ENCODE assay signal across 32 cellular contexts in the genomic region with DNA sequence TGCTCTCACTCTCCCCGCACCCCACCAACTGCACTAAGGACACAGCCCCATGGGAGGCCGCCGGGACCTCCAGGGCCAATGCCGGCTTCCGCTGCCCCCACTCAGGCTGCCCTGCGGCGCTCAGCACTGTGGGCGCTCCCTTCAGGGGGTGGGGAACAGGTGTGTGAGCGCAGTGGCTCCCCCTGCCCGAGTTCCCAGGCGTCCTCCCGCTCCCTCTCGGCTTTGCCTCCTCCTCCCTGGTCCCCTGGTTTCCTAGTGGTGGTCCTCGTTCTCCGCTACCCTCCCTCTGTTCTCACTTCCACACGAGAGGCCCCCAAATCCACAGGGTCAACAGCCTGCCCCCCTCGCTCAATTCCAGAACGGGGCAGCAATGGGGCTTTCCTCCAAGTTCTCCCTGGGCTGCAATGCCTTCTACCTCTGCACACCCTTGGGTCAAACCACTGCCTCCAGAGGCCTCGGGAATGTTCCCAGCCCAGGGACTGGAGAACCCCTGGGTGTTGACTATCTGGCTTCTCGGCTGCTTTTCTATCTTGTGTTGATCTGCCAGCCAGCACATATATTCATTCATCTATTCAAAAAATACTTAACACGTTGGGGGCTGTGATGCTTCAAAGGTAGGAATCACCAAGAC. TPM values are rescaled to one million over a fixed set of nuclear protein-coding genes. Genes with fewer than 3 reads are reported as not detected.
A peak's percentile ranks its signal among the peaks of the same experiment; 100 is the strongest.
DNase-seq lines count a peak whose midpoint lies in the region; ATAC-seq and TF ChIP-seq lines count a peak whose summit lies in the region.
"Had no signal": no experiment of that assay in that cellular context is flagged by ENCODE, and none has a peak within 500 bp of the region (broad histone marks: within the 10 kb centered on the region; RNA-seq: fewer than 3 reads in every experiment).

No MANE protein-coding gene starts in this region.

- TF ChIP-seq CTCF in progenitor cell of endocrine pancreas (IDR thresholded peaks at IDR 0.05; ENCODE audit: unreplicated experiment) (no peak), psoas muscle (IDR thresholded peaks at IDR 0.05) (no peak)

- H3K4me1 Mint-ChIP-seq in progenitor cell of endocrine pancreas (ENCODE audit: low read depth), result peaks cover 36% of the 10 kb centered on the region
- H3K4me1 Mint-ChIP-seq in activated naive CD4-positive, alpha-beta T cell treated with anti-CD3 and anti-CD28 coated beads, Interleukin-2, amount 10 ng/mL, durations not matched to agents 7 days and 5 days, result peaks cover 53% of the 10 kb centered on the region
- H3K4me1 Mint-ChIP-seq in T-helper 2 cell treated with Interferon-gamma antibody and Interleukin-4, amounts not matched to agents 5 μg/mL and 100 μg/mL, for 36 hours (ENCODE audit: low read depth), result peaks cover 18% of the 10 kb centered on the region

- H3K27ac Mint-ChIP-seq in progenitor cell of endocrine pancreas, result peak overlapping the region; percentile 93
- no peak overlapping the region for H3K27ac Mint-ChIP-seq in activated naive CD4-positive, alpha-beta T cell treated with anti-CD3 and anti-CD28 coated beads, Interleukin-2, amount 10 ng/mL, durations not matched to agents 7 days and 5 days
- no peak overlapping the region for H3K27ac Mint-ChIP-seq in T-helper 2 cell treated with Interferon-gamma antibody and Interleukin-4, amounts not matched to agents 5 μg/mL and 100 μg/mL, for 36 hours
- H3K27ac Mint-ChIP-seq: activated CD4-positive, alpha-beta memory T cell treated with anti-CD3 and anti-CD28 coated beads for 36 hours; activated T-helper 2 cell treated with anti-CD3 and anti-CD28 coated beads, Interferon-gamma antibody, Interleukin-2, Interleukin-4, amounts not matched to agents 10 μg/mL and 5 μg/mL and 100 μg/mL, durations not matched to agents 14 hours and 24 hours and 36 hours; HFFc6; memory B cell had no signal

- H3K9me3 Mint-ChIP-seq in progenitor cell of endocrine pancreas (ENCODE audit: low read depth), result no peaks in the 10 kb centered on the region
- H3K9me3 Mint-ChIP-seq in activated naive CD4-positive, alpha-beta T cell treated with anti-CD3 and anti-CD28 coated beads, Interleukin-2, amount 10 ng/mL, durations not matched to agents 7 days and 5 days, result no peaks in the 10 kb centered on the region
- no peaks in the 10 kb centered on the region for H3K9me3 Mint-ChIP-seq in T-helper 2 cell treated with Interferon-gamma antibody and Interleukin-4, amounts not matched to agents 5 μg/mL and 100 μg/mL, for 36 hours
- H3K9me3 Mint-ChIP-seq: activated CD4-positive, alpha-beta memory T cell treated with anti-CD3 and anti-CD28 coated beads for 36 hours; activated naive CD4-positive, alpha-beta T cell treated with anti-CD3 and anti-CD28 coated beads, Interleukin-2, amount 50 U/mL, for 72 hours; activated T-helper 2 cell treated with anti-CD3 and anti-CD28 coated beads, Interferon-gamma antibody, Interleukin-2, Interleukin-4, amounts not matched to agents 10 μg/mL and 5 μg/mL and 100 μg/mL, durations not matched to agents 14 hours and 24 hours and 36 hours; HFFc6; memory B cell had no signal

- ATAC-seq in psoas muscle, result no peak
- ATAC-seq: activated CD4-positive, CD25-positive, alpha-beta regulatory T cell treated with anti-CD3 and anti-CD28 coated beads, Interleukin-2, amount 50 U/mL, for 24 hours; activated naive CD4-positive, alpha-beta T cell treated with anti-CD3 and anti-CD28 coated beads, Interleukin-2, amount 50 U/mL, for 72 hours; Right ventricle myocardium inferior had no signal

- H3K36me3 ChIP-seq in H7 (replicated peaks; ENCODE audit: control insufficient read depth, insufficient read depth, low read length) (no peaks in the 10 kb centered on the region), iPS-15b (ENCODE audit: control insufficient read depth, insufficient read depth, low read length) (no peaks in the 10 kb centered on the region), psoas muscle (ENCODE audit: insufficient read depth in 1 of 2, low read depth in 1 of 2) (no peaks in the 10 kb centered on the region)
- H3K36me3 ChIP-seq: BLaER1, sigmoid colon, tibial nerve had no signal

- H3K27ac ChIP-seq in psoas muscle, result no peak overlapping the region
- H3K27ac ChIP-seq: BLaER1, PC-9, sigmoid colon, tibial nerve had no signal

- 51 to 53% (median 53%) methylated on average over 20 to 21 of the region's 21 CpGs for WGBS in psoas muscle, 3 donors

- intact Hi-C loops in psoas muscle (cut with DNase I), result no loop called here

- H3K9me3 ChIP-seq in iPS-15b (ENCODE audit: control insufficient read depth, insufficient read depth, low read length), result no peaks in the 10 kb centered on the region
- H3K9me3 ChIP-seq in psoas muscle, result no peaks in the 10 kb centered on the region
- H3K9me3 ChIP-seq: BLaER1, sigmoid colon, SK-N-SH, tibial nerve had no signal

- no peaks in the 10 kb centered on the region for H3K27me3 Mint-ChIP-seq in progenitor cell of endocrine pancreas
- peaks cover 9% of the 10 kb centered on the region for H3K27me3 Mint-ChIP-seq in activated naive CD4-positive, alpha-beta T cell treated with anti-CD3 and anti-CD28 coated beads, Interleukin-2, amount 10 ng/mL, durations not matched to agents 7 days and 5 days
- no peaks in the 10 kb centered on the region for H3K27me3 Mint-ChIP-seq in T-helper 2 cell treated with Interferon-gamma antibody and Interleukin-4, amounts not matched to agents 5 μg/mL and 100 μg/mL, for 36 hours (ENCODE audit: low read depth)
- H3K27me3 Mint-ChIP-seq: activated CD4-positive, alpha-beta memory T cell treated with anti-CD3 and anti-CD28 coated beads for 36 hours had no signal

- peak; percentile 72 for DNase-seq in H7
- peak; percentile 5 for DNase-seq in HuH-7.5 (ENCODE audit: low spot score)
- no peak for DNase-seq in progenitor cell of endocrine pancreas (ENCODE audit: low spot score, unreplicated experiment)
- DNase-seq in activated naive CD4-positive, alpha-beta T cell treated with anti-CD3 and anti-CD28 coated beads, Interleukin-2, amount 10 ng/mL, durations not matched to agents 7 days and 5 days, result no peak
- DNase-seq in T-helper 2 cell treated with Interferon-gamma antibody and Interleukin-4, amounts not matched to agents 5 μg/mL and 100 μg/mL, for 36 hours (ENCODE audit: low spot score), result no peak
- no peak for DNase-seq in psoas muscle
- DNase-seq: activated CD4-positive, alpha-beta memory T cell treated with anti-CD3 and anti-CD28 coated beads for 36 hours; activated CD8-positive, alpha-beta memory T cell treated with anti-CD3 and anti-CD28 coated beads, Interleukin-2, amount 50 U/mL, for 48 hours; anterior cingulate cortex; effector CD4-positive, alpha-beta T cell; HFFc6; KG1; MM.1S; NCI-H1105 treated with DMSO at 0.1 percent for 48 hours; NCI-H1930; sigmoid colon; SK-N-SH; stimulated activated CD4-positive, alpha-beta T cell treated with anti-CD3 and anti-CD28 coated beads, Interleukin-12 subunit alpha, Interleukin-12 subunit beta, amount 100 ng/mL, for 4 hours; stimulated activated CD4-positive, alpha-beta T cell treated with anti-CD3 and anti-CD28 coated beads, Interleukin-2, amount 100 ng/mL, for 48 hours had no signal

- H3K36me3 Mint-ChIP-seq in progenitor cell of endocrine pancreas (ENCODE audit: insufficient read depth), result no peaks in the 10 kb centered on the region
- no peaks in the 10 kb centered on the region for H3K36me3 Mint-ChIP-seq in activated naive CD4-positive, alpha-beta T cell treated with anti-CD3 and anti-CD28 coated beads, Interleukin-2, amount 10 ng/mL, durations not matched to agents 7 days and 5 days
- no peaks in the 10 kb centered on the region for H3K36me3 Mint-ChIP-seq in T-helper 2 cell treated with Interferon-gamma antibody and Interleukin-4, amounts not matched to agents 5 μg/mL and 100 μg/mL, for 36 hours (ENCODE audit: low read depth)
- H3K36me3 Mint-ChIP-seq: activated CD4-positive, alpha-beta memory T cell treated with anti-CD3 and anti-CD28 coated beads for 36 hours; activated naive CD4-positive, alpha-beta T cell treated with anti-CD3 and anti-CD28 coated beads, Interleukin-2, amount 50 U/mL, for 72 hours; memory B cell had no signal

- CTCF ChIA-PET in activated naive CD4-positive, alpha-beta T cell treated with anti-CD3 and anti-CD28 coated beads, Interleukin-2, amount 10 ng/mL, durations not matched to agents 7 days and 5 days (lab: Charles Lee), result interaction anchor here (3.0 kb wide), 1 partner anchor 148 kb away, joined by 11 read pairs; no protein-coding TSS in a partner anchor

- H3K4me1 ChIP-seq in iPS-15b (ENCODE audit: control insufficient read depth, insufficient read depth, low read length) (peaks cover 22% of the 10 kb centered on the region), psoas muscle (no peaks in the 10 kb centered on the region)
- H3K4me1 ChIP-seq: sigmoid colon had no signal

- no peak overlapping the region for H3K4me3 Mint-ChIP-seq in progenitor cell of endocrine pancreas (ENCODE audit: low read depth)
- no peak overlapping the region for H3K4me3 Mint-ChIP-seq in activated naive CD4-positive, alpha-beta T cell treated with anti-CD3 and anti-CD28 coated beads, Interleukin-2, amount 10 ng/mL, durations not matched to agents 7 days and 5 days
- no peak overlapping the region for H3K4me3 Mint-ChIP-seq in T-helper 2 cell treated with Interferon-gamma antibody and Interleukin-4, amounts not matched to agents 5 μg/mL and 100 μg/mL, for 36 hours
- H3K4me3 Mint-ChIP-seq: activated CD4-positive, alpha-beta memory T cell treated with anti-CD3 and anti-CD28 coated beads for 36 hours; HFFc6; memory B cell had no signal

- H3K27me3 ChIP-seq in H7 (ENCODE audit: control insufficient read depth, insufficient read depth, low read length) (peaks cover 35% of the 10 kb centered on the region), iPS-15b (ENCODE audit: control insufficient read depth, insufficient read depth, low read length) (peaks cover 34% of the 10 kb centered on the region), psoas muscle (ENCODE audit: insufficient read depth in 3 of 3, low read length in 2 of 3) (peaks cover 0 to 32% (median 5%) of the 10 kb centered on the region in 3 donors)
- H3K27me3 ChIP-seq: BLaER1 had no signal

- H3K4me3 ChIP-seq in H7 (ENCODE audit: insufficient read depth, low read depth, low read length) (peak overlapping the region; percentile 1; the same call in 1 of the 2 replicates), iPS-15b (ENCODE audit: low read depth, low read length) (peak overlapping the region; percentile 45), psoas muscle (no peak overlapping the region)
- H3K4me3 ChIP-seq: BLaER1, hepatocyte, PC-9, sigmoid colon, tibial nerve had no signal

- no peak overlapping the region for H3K9ac ChIP-seq in iPS-15b (ENCODE audit: low read depth, low read length)
- H3K9ac ChIP-seq: BLaER1, SK-N-SH had no signal

RNA-seq across cellular contexts. Expression of gene FOXJ1, which starts 9.9 kb away (rescaled TPM):
- 2.0 and 3.3 TPM in 2 replicates for total RNA-seq in H7 (2014; rRNA removed; shearing (Covaris generic))
- 18.6 and 19.0 TPM in 2 replicates for total RNA-seq in progenitor cell of endocrine pancreas
- total RNA-seq in psoas muscle, result under 1 TPM in 2 of 4 donors, not detected in 2; 0.11 to 0.15 TPM
- under 1 TPM; 0.07 to 0.11 (median 0.09) TPM for polyA plus RNA-seq in psoas muscle
- total RNA-seq: bronchial epithelial cell, HFFc6, pulmonary artery endothelial cell, Right ventricle myocardium inferior, tibial nerve had no signal
- polyA plus RNA-seq: SK-N-SH had no signal

RNA-seq across cellular contexts. Expression of gene EXOC7, which starts 27.6 kb away (rescaled TPM):
- total RNA-seq in H7 (2014; rRNA removed; shearing (Covaris generic)), result 80.3 and 87.7 TPM in 2 replicates
- total RNA-seq in progenitor cell of endocrine pancreas, result 354 and 364 TPM in 2 replicates
- total RNA-seq in psoas muscle, result 10 to 100 TPM; 56.0 to 61.0 (median 58.3) TPM
- 10 to 100 TPM; 26.3 to 51.6 (median 43.7) TPM for polyA plus RNA-seq in psoas muscle

RNA-seq across cellular contexts. Expression of gene ZACN, which starts 52.2 kb away (rescaled TPM):
- 0.48 and 0.59 TPM in 2 replicates for total RNA-seq in H7 (2014; rRNA removed; shearing (Covaris generic))
- total RNA-seq in progenitor cell of endocrine pancreas (0.36 and 0.96 TPM in 2 replicates), psoas muscle (under 1 TPM in 1 of 4 donors, not detected in 3; 0.08 TPM)
- 1 to 10 TPM in 2 of 3 donors, under 1 TPM in 1; 0.98 to 1.6 (median 1.4) TPM for polyA plus RNA-seq in psoas muscle
- total RNA-seq: bronchial epithelial cell, hepatocyte, HT-29, PC-9, pulmonary artery endothelial cell, Right ventricle myocardium inferior, tibial nerve had no signal
- polyA plus RNA-seq: SK-N-SH had no signal

RNA-seq across cellular contexts. Expression of gene GALR2, which starts 56.6 kb away (rescaled TPM):
- total RNA-seq in H7 (2014; rRNA removed; shearing (Covaris generic)), result 1.8 and 2.0 TPM in 2 replicates
- 1.0 and 1.1 TPM in 2 replicates for total RNA-seq in progenitor cell of endocrine pancreas
- under 1 TPM in 1 of 4 donors, not detected in 3; 0.22 TPM for total RNA-seq in psoas muscle
- under 1 TPM; 0.05 to 0.16 (median 0.13) TPM for polyA plus RNA-seq in psoas muscle
- total RNA-seq: bronchial epithelial cell, hepatocyte, pulmonary artery endothelial cell, Right ventricle myocardium inferior, tibial nerve had no signal

RNA-seq across cellular contexts. Expression of gene SRP68, which starts 58.9 kb away (rescaled TPM):
- total RNA-seq in H7 (2014; rRNA removed; shearing (Covaris generic)), result 31.4 and 33.4 TPM in 2 replicates
- total RNA-seq in progenitor cell of endocrine pancreas, result 74.9 and 79.4 TPM in 2 replicates
- total RNA-seq in psoas muscle, result 100 to 1,000 TPM in 2 of 4 donors, 10 to 100 TPM in 2; 87.3 to 117 (median 104) TPM
- 100 to 1,000 TPM in 1 of 3 donors, 10 to 100 TPM in 2; 72.4 to 141 (median 88.8) TPM for polyA plus RNA-seq in psoas muscle

Comparison
In these comparisons a context has a peak if more than half of its experiments do, and no peak if none do; other contexts are left out.
1. DNase-seq: peak in H7 (single experiment) and HuH-7.5 (single experiment); none in progenitor cell of endocrine pancreas (single experiment), activated naive CD4-positive, alpha-beta T cell treated with anti-CD3 and anti-CD28 coated beads, Interleukin-2, amount 10 ng/mL, durations not matched to agents 7 days and 5 days (single experiment), T-helper 2 cell treated with Interferon-gamma antibody and Interleukin-4, amounts not matched to agents 5 μg/mL and 100 μg/mL, for 36 hours (single experiment) and psoas muscle (0 of 2).